ENCODE assay signal across 18 cellular contexts in genomic region chr2:168998609-168999211, GRCh38. TPM values are rescaled to one million over a fixed set of nuclear protein-coding genes. Genes with fewer than 3 reads are reported as not detected.
"Had no signal": no experiment of that assay in that cellular context is flagged by ENCODE, and none has a peak within 500 bp of the region (broad histone marks: within the 10 kb centered on the region; RNA-seq: fewer than 3 reads in every experiment).

No MANE protein-coding gene starts in this region.

- DNase-seq: activated B cell treated with CpG ODN at 0.5 μM for 24 hours; activated CD4-positive, alpha-beta T cell treated with anti-CD3 and anti-CD28 coated beads for 48 hours; activated CD8-positive, alpha-beta memory T cell treated with anti-CD3 and anti-CD28 coated beads, Interleukin-2, amount 50 U/mL, for 48 hours; activated gamma-delta T cell treated with Interleukin-2 at 50 U/mL for 16 hours; amygdala; endodermal cell; islet precursor cell; left lung; naive thymus-derived CD4-positive, alpha-beta T cell; retina; stimulated activated CD4-positive, alpha-beta T cell treated with anti-CD3 and anti-CD28 coated beads, Interleukin-2, amount 100 ng/mL, for 48 hours; stimulated activated naive B cell treated with anti-CD40 and anti-IgM and Interleukin-4, amounts not matched to agents 10 μg/mL and 1 μg/mL and 100 μg/mL, for 72 hours; T-helper 1 cell; T1000; thyroid gland; uterus had no signal

- H3K4me1 ChIP-seq: left lung, parathyroid adenoma, uterus had no signal

- H3K4me3 ChIP-seq: left lung, thyroid gland, uterus had no signal

- H3K36me3 ChIP-seq: left lung, thyroid gland, uterus had no signal

- H3K9me3 ChIP-seq: left lung, thyroid gland, uterus had no signal

- H3K27ac ChIP-seq: left lung, parathyroid adenoma, thyroid gland, uterus had no signal

- H3K27me3 ChIP-seq: left lung, thyroid gland, uterus had no signal

RNA-seq across cellular contexts. Expression of gene ABCB11, which starts 32.4 kb away (rescaled TPM):
- total RNA-seq: activated B cell treated with CpG ODN at 0.5 μM for 24 hours; esophagus mucosa; naive thymus-derived CD4-positive, alpha-beta T cell had no signal
